ENCODE assay signal across 7 cellular contexts in the genomic region with DNA sequence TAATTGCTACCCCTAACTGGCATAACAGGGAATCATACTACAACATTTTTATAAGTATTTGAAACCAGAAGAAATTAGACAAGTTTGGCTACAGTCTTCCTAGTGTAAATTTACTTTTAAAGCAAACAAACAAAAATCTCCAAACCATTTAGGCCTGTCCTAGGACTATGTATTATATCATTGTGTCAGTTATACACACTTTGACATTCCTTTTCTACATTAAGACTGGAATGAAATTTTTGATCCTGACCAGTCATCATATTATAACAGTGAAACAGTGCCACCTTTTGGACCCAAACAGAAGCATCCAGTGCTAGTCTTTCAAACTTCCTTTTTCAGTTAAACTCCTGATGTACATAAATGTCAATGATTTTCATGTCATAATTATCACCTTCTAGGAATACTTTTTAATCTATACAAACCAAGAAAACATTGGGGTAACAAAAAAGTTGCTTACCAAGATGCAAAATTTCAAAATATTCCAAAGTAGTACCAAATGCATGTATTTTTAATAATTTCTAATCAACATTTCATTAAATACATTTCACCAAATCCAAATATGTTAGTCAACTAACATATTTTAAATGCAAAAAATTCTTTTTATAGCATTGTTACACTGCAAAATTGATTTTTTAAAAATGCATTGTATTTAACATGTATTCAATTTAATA.
A peak's percentile ranks its signal among the peaks of the same experiment; 100 is the strongest.
DNase-seq lines count a peak whose midpoint lies in the region; ATAC-seq, FAIRE-seq and TF ChIP-seq lines count a peak whose summit lies in the region.

No MANE protein-coding gene starts in this region.

- no peaks in the 10 kb centered on the region for H3K4me1 ChIP-seq in foreskin keratinocyte

- FAIRE-seq in H54 (lab: Jason Lieb, UNC): peak; percentile 89

- no peak for TF ChIP-seq POLR2A in H54 (IDR thresholded peaks at IDR 0.05; ENCODE audit: low read depth, low read length)

- ATAC-seq in foreskin keratinocyte: peak; percentile 58

- no peaks in the 10 kb centered on the region for H3K27me3 ChIP-seq in foreskin keratinocyte

- DNase-seq in GF-D8 (lab: John Stamatoyannopoulos, UW) (peak; percentile 27), H54 (ENCODE audit: insufficient read length, low spot score) (peak; percentile 15), NCI-H1105 (lab: John Stamatoyannopoulos, UW) (peak; percentile 22), SKM-1 treated with dmso at 0.1 percent for 144 hours (lab: John Stamatoyannopoulos, UW; ENCODE audit: unreplicated experiment) (peak; percentile 47), foreskin keratinocyte (peak in 1 of 2 donors; percentile 30), pulmonary artery endothelial cell (ENCODE audit: low read depth, low spot score) (peak; percentile 17), posterior cingulate gyrus (no peak)

- intact Hi-C loops in posterior cingulate gyrus (cut with DNase I): loop anchor here (2.0 kb wide), 1 partner anchor 396 kb away; the partner anchor contains the start of gene LRRN3

- no peak overlapping the region for H3K27ac ChIP-seq in foreskin keratinocyte

- TF ChIP-seq CTCF in foreskin keratinocyte (conservative IDR thresholded peaks at IDR 0.05): peak; percentile 87

Comparison
In these comparisons a context has a peak if more than half of its experiments do, and no peak if none do; other contexts are left out.
1. DNase-seq: peak in GF-D8 (single experiment), H54 (single experiment), NCI-H1105 (single experiment), SKM-1 treated with dmso at 0.1 percent for 144 hours (single experiment) and pulmonary artery endothelial cell (single experiment); none in posterior cingulate gyrus (0 of 10).